Comparison of ENCODE assay signal across 13 cellular contexts in genomic region chr9:303502-303901, GRCh38.
"Had no signal": no experiment of that assay in that cellular context is flagged by ENCODE, and none has a peak within 500 bp of the region (broad histone marks: within the 10 kb centered on the region; RNA-seq: fewer than 3 reads in every experiment).

No MANE protein-coding gene starts in this region.

- H3K9me3 ChIP-seq: ascending aorta, suprapubic skin, transverse colon had no signal

- H3K36me3 ChIP-seq: ascending aorta, suprapubic skin, transverse colon had no signal

- H3K27me3 ChIP-seq: ascending aorta, suprapubic skin, transverse colon had no signal

- H3K4me3 Mint-ChIP-seq: activated naive CD4-positive, alpha-beta T cell treated with anti-CD3 and anti-CD28 coated beads for 36 hours; nephron progenitor cell; stimulated activated naive CD8-positive, alpha-beta T cell treated with anti-CD3 and anti-CD28 coated beads, Interleukin-15, Interleukin-2, amounts not matched to agents 100 ng/mL and 50 ng/mL, for 24 hours had no signal

- H3K4me3 ChIP-seq: ascending aorta, transverse colon had no signal

- H3K27me3 Mint-ChIP-seq: progenitor cell of endocrine pancreas; stimulated activated naive CD8-positive, alpha-beta T cell treated with anti-CD3 and anti-CD28 coated beads, Interleukin-15, Interleukin-2, amounts not matched to agents 100 ng/mL and 50 ng/mL, for 24 hours had no signal

- H3K27ac ChIP-seq: ascending aorta, transverse colon had no signal

- H3K4me1 ChIP-seq: ascending aorta, transverse colon had no signal

- DNase-seq: activated CD4-positive, alpha-beta T cell treated with anti-CD3 and anti-CD28 coated beads, Interleukin-2, amount 50 U/mL, for 4 hours; activated naive CD4-positive, alpha-beta T cell treated with anti-CD3 and anti-CD28 coated beads for 36 hours; activated T-cell treated with anti-CD3 and anti-CD28 coated beads for 4 hours; cortex of kidney; left ventricle myocardium superior; nephron progenitor cell; stimulated activated CD4-positive, alpha-beta T cell treated with anti-CD3 and anti-CD28 coated beads, Interleukin-2, amount 100 ng/mL, for 24 hours; transverse colon had no signal

- H3K27ac Mint-ChIP-seq: activated naive CD4-positive, alpha-beta T cell treated with anti-CD3 and anti-CD28 coated beads for 36 hours; nephron progenitor cell; progenitor cell of endocrine pancreas; stimulated activated naive CD8-positive, alpha-beta T cell treated with anti-CD3 and anti-CD28 coated beads, Interleukin-15, Interleukin-2, amounts not matched to agents 100 ng/mL and 50 ng/mL, for 24 hours had no signal

- H3K9me3 Mint-ChIP-seq: activated naive CD4-positive, alpha-beta T cell treated with anti-CD3 and anti-CD28 coated beads for 36 hours; nephron progenitor cell; stimulated activated naive CD8-positive, alpha-beta T cell treated with anti-CD3 and anti-CD28 coated beads, Interleukin-15, Interleukin-2, amounts not matched to agents 100 ng/mL and 50 ng/mL, for 24 hours had no signal

- ATAC-seq: esophagus mucosa, left ventricle myocardium superior had no signal
